8 cellular contexts compared by ENCODE assay signal in genomic region chr3:88508818-88509217, GRCh38.
A peak's percentile ranks its signal among the peaks of the same experiment; 100 is the strongest.
DNase-seq lines count a peak whose midpoint lies in the region; ATAC-seq, FAIRE-seq and TF ChIP-seq lines count a peak whose summit lies in the region.
"Not testable (repeated sequence)": the region's sequence is repeated elsewhere in the genome, so short reads cannot be mapped to it uniquely, and the experiment has no call there.

No MANE protein-coding gene starts in this region.

- H3K9me3 Mint-ChIP-seq in GM23338 = not testable (repeated sequence)
- H3K9me3 Mint-ChIP-seq in WTC11 = peaks cover 26% of the 10 kb centered on the region

- H3K27me3 Mint-ChIP-seq in GM23338 (ENCODE audit: insufficient read depth, low read depth, poor library complexity); WTC11 (ENCODE audit: low read depth): not testable (repeated sequence)

- H3K4me1 Mint-ChIP-seq in GM23338 = not testable (repeated sequence)
- peaks cover 12% of the 10 kb centered on the region for H3K4me1 Mint-ChIP-seq in WTC11

- CTCF ChIA-PET in A549 (lab: Yijun Ruan, JAX); HEK293T (lab: Yijun Ruan, JAX); PC-3 (lab: Charles Lee); WTC11 (lab: Charles Lee): not testable (repeated sequence)

- H3K79me2 ChIP-seq in GM23338 (replicated peaks; ENCODE audit: insufficient read depth); PC-3 (ENCODE audit: low read length): not testable (repeated sequence)

- ATAC-seq in A549, GM23338, PC-3, WTC11: not testable (repeated sequence)
- ATAC-seq in left colon = peak; percentile 64

- not testable (repeated sequence) for H3K4me3 Mint-ChIP-seq in GM23338
- H3K4me3 Mint-ChIP-seq in WTC11 = peak overlapping the region; percentile 68

- TF ChIP-seq EP300 in A549 (IDR thresholded peaks at IDR 0.05); transverse colon (IDR thresholded peaks at IDR 0.05; ENCODE audit: low read depth): not testable (repeated sequence)

- H3K9me3 ChIP-seq in A549; PC-3 (ENCODE audit: low read length); transverse colon: not testable (repeated sequence)

- not testable (repeated sequence) for H3K36me3 Mint-ChIP-seq in GM23338 (ENCODE audit: low read depth); WTC11

- H3K4me3 ChIP-seq in A549; GM23338; PC-3 (ENCODE audit: low read length); transverse colon: not testable (repeated sequence)

- not testable (repeated sequence) for BruUV-seq in PC-3 (replicated peaks; lab: Mats Ljungman, UMichigan)

- not testable (repeated sequence) for H4K20me1 ChIP-seq in GM23338 (replicated peaks; ENCODE audit: insufficient read depth); PC-3 (ENCODE audit: low read length)

- not testable (repeated sequence) for H3K4me1 ChIP-seq in A549; GM23338 (ENCODE audit: insufficient read depth); PC-3 (ENCODE audit: insufficient read depth, low read length); transverse colon

- intact Hi-C loops in PC-3 (cut with micrococcal nuclease); left colon (cut with DNase I, micrococcal nuclease); transverse colon (cut with DNase I; ENCODE audit: low total_unique reads): not testable (repeated sequence)

- not testable (repeated sequence) for TF ChIP-seq RAD21 in A549 (conservative IDR thresholded peaks at IDR 0.05 in 1 of 2, IDR thresholded peaks at IDR 0.05 in 1 of 2)

- H3K9ac ChIP-seq in PC-3 (ENCODE audit: low read length) = not testable (repeated sequence)

- TF ChIP-seq POLR2A in A549 (IDR thresholded peaks at IDR 0.05; ENCODE audit: low read length); transverse colon (IDR thresholded peaks at IDR 0.05): not testable (repeated sequence)

- 8% methylated on average over 15 of the region's 15 CpGs for WGBS in A549 (ENCODE audit: missing lambda C conversion rate)
- 51 to 63% methylated on average over 6 to 15 of the region's 15 CpGs for WGBS in transverse colon (ENCODE audit: low coverage in 1 of 2), 2 donors

- peak overlapping the region; percentile 28; the same call in 1 of the 3 replicates for H3K4me2 ChIP-seq in A549
- not testable (repeated sequence) for H3K4me2 ChIP-seq in GM23338
- H3K4me2 ChIP-seq in PC-3 (ENCODE audit: low read length) = 0 out of 2 replicates have a peak overlapping the region, but pooled peaks have one; percentile 15

- peak overlapping the region; percentile 43; the same call in 1 of the 2 replicates for H2AFZ ChIP-seq in GM23338
- not testable (repeated sequence) for H2AFZ ChIP-seq in PC-3 (ENCODE audit: low read length)

- POLR2A ChIA-PET in A549 (lab: Yijun Ruan, JAX); HEK293T (lab: Yijun Ruan, JAX); PC-3 (lab: Charles Lee; ENCODE audit: unreplicated experiment); WTC11 (lab: Charles Lee): not testable (repeated sequence)

- H3K27ac ChIP-seq in A549; GM23338 (ENCODE audit: low read depth); PC-3 (ENCODE audit: low read length): not testable (repeated sequence)
- H3K27ac ChIP-seq in transverse colon = peak overlapping the region in 1 of 4 donors; percentile 25

- H3K36me3 ChIP-seq in GM23338 (ENCODE audit: insufficient read depth); PC-3 (ENCODE audit: low read depth, low read length); transverse colon: not testable (repeated sequence)

- H3K27ac Mint-ChIP-seq in GM23338, WTC11: not testable (repeated sequence)

- not testable (repeated sequence) for H3F3A ChIP-seq in GM23338 (replicated peaks; ENCODE audit: low read depth); PC-3 (ENCODE audit: low read length, unreplicated experiment)

- H3K27me3 ChIP-seq in GM23338 (ENCODE audit: insufficient read depth); PC-3 (ENCODE audit: low read length); transverse colon: not testable (repeated sequence)

- TF ChIP-seq CTCF in A549 (IDR thresholded peaks at IDR 0.05); GM23338 (conservative IDR thresholded peaks at IDR 0.05; ENCODE audit: low read depth in 2 of 2); PC-3 (conservative IDR thresholded peaks at IDR 0.05; ENCODE audit: low read depth, low read length); WTC11 (IDR thresholded peaks at IDR 0.05); transverse colon (IDR thresholded peaks at IDR 0.05): not testable (repeated sequence)

- FAIRE-seq in A549 (lab: Jason Lieb, UNC) = not testable (repeated sequence)

- not testable (repeated sequence) for H3K9me2 ChIP-seq in GM23338 (ENCODE audit: insufficient read depth); PC-3 (replicated peaks; ENCODE audit: low read length)

- in situ Hi-C loops in transverse colon (cut with MboI; ENCODE audit: low pct_ligation_motif_present in 1 of 4, low pct_unique_long_range_greater_than_20kb in 1 of 4, low sequenced_read_pairs in 3 of 4) = not testable (repeated sequence)

- DNase-seq in A549 (ENCODE audit: low read depth in 1 of 2, low spot score in 1 of 2); GM23338 (ENCODE audit: low spot score); HEK293T (ENCODE audit: extremely low spot score); PC-3; WTC11 (ENCODE audit: low spot score): not testable (repeated sequence)
- DNase-seq in NCI-H2171 treated with DMSO at 0.1 percent for 48 hours (lab: John Stamatoyannopoulos, UW) (peak; percentile 4), left colon (peak; percentile 31 to 36), transverse colon (peak; percentile 32)

TF ChIP-seq in HEK293T, 16 proteins besides CTCF, POLR2A, EP300 and RAD21:
- TF ChIP-seq PKNOX1 (IDR thresholded peaks at IDR 0.05) = peak; percentile 67
